ENCODE assay signal across 8 cellular contexts in the genomic region with DNA sequence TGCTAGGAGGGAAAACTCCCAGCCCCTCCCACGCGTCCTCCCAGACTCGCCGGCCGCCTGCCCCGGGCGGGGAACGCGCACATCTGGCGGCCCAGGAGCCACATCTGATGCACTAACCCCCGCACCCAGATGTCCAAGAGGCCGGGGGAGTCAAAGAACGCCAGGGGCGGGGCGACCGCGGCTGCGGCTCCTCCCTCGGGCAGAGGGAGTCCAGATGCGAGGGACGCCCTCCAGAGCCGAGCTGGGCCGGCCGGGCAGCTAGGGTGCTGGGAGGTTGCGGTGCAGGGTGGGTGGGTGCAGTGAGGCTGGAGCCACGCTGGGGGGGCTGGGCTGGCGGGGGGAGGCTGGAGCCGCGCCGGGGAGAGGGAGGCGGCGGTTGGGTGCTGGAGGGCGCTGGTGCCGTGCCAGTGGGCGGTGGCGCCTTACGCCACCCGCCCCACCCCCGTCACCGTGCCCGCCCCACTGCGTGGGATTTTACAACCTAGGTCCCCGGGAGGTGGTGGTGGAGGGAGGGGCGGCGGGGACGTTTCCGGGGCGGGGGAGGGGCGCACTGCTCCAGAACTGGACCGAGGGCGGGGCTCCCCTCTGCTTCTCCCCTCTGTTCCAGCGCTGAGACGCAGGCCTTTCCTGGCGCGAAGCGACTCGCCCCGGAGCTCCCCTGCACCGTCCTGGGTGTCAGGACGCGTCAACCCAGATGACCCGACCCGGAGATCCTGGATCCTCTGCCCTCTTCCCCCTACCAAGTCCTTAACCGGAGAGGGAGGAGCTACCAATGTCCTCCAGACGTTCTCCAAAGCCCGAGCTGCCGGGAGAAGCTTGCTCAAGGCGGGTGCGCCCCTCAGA.
DNase-seq lines count a peak whose midpoint lies in the region; ATAC-seq and TF ChIP-seq lines count a peak whose summit lies in the region.

No MANE protein-coding gene starts in this region.

- peaks cover 19 to 38% of the 10 kb centered on the region in 2 donors for H3K4me1 ChIP-seq in left lung

- H3K4me3 ChIP-seq in coronary artery = peak overlapping the region; percentile 77
- H3K4me3 ChIP-seq in left lung = peak overlapping the region; percentile 41 to 64

- intact Hi-C loops in activated CD4-positive, alpha-beta T cell treated with anti-CD3 and anti-CD28 coated beads, Interleukin-2, amount 10 ng/mL, durations not matched to agents 24 days and 14 days (cut with micrococcal nuclease) = loop anchor here (1.0 to 2.0 kb wide), 2 partner anchors 76 to 463 kb away; no protein-coding TSS in a partner anchor
- intact Hi-C loops in left lung (cut with DNase I) = no loop called here

- no peaks in the 10 kb centered on the region for H3K9me3 ChIP-seq in left lung

- no peaks in the 10 kb centered on the region for H3K9me3 Mint-ChIP-seq in activated CD4-positive, alpha-beta T cell treated with anti-CD3 and anti-CD28 coated beads, Interleukin-2, amount 10 ng/mL, durations not matched to agents 24 days and 14 days

- peak; percentile 81 for DNase-seq in Ammon's horn (ENCODE audit: low spot score)
- DNase-seq in NCI-H446 (lab: John Stamatoyannopoulos, UW) = peak; percentile 64 to 89
- DNase-seq in activated CD4-positive, alpha-beta T cell treated with anti-CD3 and anti-CD28 coated beads, Interleukin-2, amount 10 ng/mL, durations not matched to agents 24 days and 14 days = peak; percentile 92
- DNase-seq in coronary artery (ENCODE audit: low spot score) = peak; percentile 96
- peak; percentile 89 to 95 for DNase-seq in left lung
- peak; percentile 77 to 85 for DNase-seq in stimulated activated CD4-positive, alpha-beta T cell treated with anti-CD3 and anti-CD28 coated beads, Interleukin-2, amount 100 ng/mL, for 24 hours

- H3K4me1 Mint-ChIP-seq in activated CD4-positive, alpha-beta T cell treated with anti-CD3 and anti-CD28 coated beads, Interleukin-2, amount 10 ng/mL, durations not matched to agents 24 days and 14 days = peaks cover 38% of the 10 kb centered on the region

- H3K36me3 ChIP-seq in left lung = no peaks in the 10 kb centered on the region

- H3K27ac ChIP-seq in coronary artery = peak overlapping the region; percentile 98 to 99
- H3K27ac ChIP-seq in left lung = peak overlapping the region; percentile 94 to 97

- H3K27ac Mint-ChIP-seq in activated CD4-positive, alpha-beta T cell treated with anti-CD3 and anti-CD28 coated beads, Interleukin-2, amount 10 ng/mL, durations not matched to agents 24 days and 14 days = peak overlapping the region; percentile 94

- TF ChIP-seq CTCF in coronary artery (IDR thresholded peaks at IDR 0.05) (no peak), left lung (IDR thresholded peaks at IDR 0.05) (no peak)

- H3K36me3 Mint-ChIP-seq in activated CD4-positive, alpha-beta T cell treated with anti-CD3 and anti-CD28 coated beads, Interleukin-2, amount 10 ng/mL, durations not matched to agents 24 days and 14 days (ENCODE audit: low read depth) = no peaks in the 10 kb centered on the region

- peaks cover 7% of the 10 kb centered on the region for H3K27me3 Mint-ChIP-seq in activated CD4-positive, alpha-beta T cell treated with anti-CD3 and anti-CD28 coated beads, Interleukin-2, amount 10 ng/mL, durations not matched to agents 24 days and 14 days

- peak overlapping the region; percentile 94 for H3K4me3 Mint-ChIP-seq in activated CD4-positive, alpha-beta T cell treated with anti-CD3 and anti-CD28 coated beads, Interleukin-2, amount 10 ng/mL, durations not matched to agents 24 days and 14 days

- ATAC-seq in GM19035 (IDR thresholded peaks at IDR 0.05; ENCODE audit: unreplicated experiment) = peak; percentile 61
- ATAC-seq in HG03280 (IDR thresholded peaks at IDR 0.05; ENCODE audit: unreplicated experiment) = peak; percentile 67
- ATAC-seq in left lung = peak; percentile 77

- no peaks in the 10 kb centered on the region for H3K27me3 ChIP-seq in left lung

Comparison
In these comparisons a context has a peak if more than half of its experiments do, and no peak if none do; other contexts are left out.
1. Peak in every context shown above with its lines: DNase-seq, ATAC-seq, H3K4me3 ChIP-seq and H3K27ac ChIP-seq.